In the genomic region with DNA sequence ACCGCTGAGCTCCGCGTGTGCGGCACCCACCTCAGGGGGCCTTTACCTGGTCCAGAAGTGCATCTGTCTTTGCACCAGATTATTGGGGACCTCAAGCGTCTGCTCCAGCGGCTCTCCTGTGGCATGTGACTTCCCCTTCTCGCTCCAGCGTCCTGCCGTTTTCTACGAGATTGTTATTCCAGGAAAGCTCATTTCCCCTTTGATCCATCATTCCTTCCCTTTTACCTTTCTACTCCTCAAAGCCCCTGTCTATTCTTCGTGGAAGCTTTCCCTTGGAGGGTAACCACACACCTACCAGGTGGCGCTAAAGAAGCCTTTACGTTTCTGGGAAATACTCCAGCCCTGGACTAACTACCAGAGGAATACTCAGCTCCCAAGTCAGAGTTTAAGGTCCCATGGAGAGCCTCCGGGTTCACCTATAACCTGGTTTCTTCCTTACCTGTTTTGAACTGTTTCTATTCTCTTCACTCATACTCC, we compare ENCODE assay signal across 8 cellular contexts. TPM values are rescaled to one million over a fixed set of nuclear protein-coding genes. Genes with fewer than 3 reads are reported as not detected.
DNase-seq lines count a peak whose midpoint lies in the region; ATAC-seq and TF ChIP-seq lines count a peak whose summit lies in the region.

No MANE protein-coding gene starts in this region.

- intact Hi-C loops in A673 (cut with micrococcal nuclease; ENCODE audit: unreplicated experiment), result no loop called here

- no peaks in the 10 kb centered on the region for H3K27me3 Mint-ChIP-seq in WTC11 (ENCODE audit: low read depth)

- TF ChIP-seq CTCF in A673 (conservative IDR thresholded peaks at IDR 0.05; ENCODE audit: low read depth, low read length) (no peak; the same call in 1 of the 2 replicates), WTC11 (IDR thresholded peaks at IDR 0.05) (no peak)

- DNase-seq in A673 (ENCODE audit: low spot score) (no peak), WTC11 (ENCODE audit: low spot score) (no peak), hepatic stellate cell (ENCODE audit: low spot score) (peak; percentile 22), NCI-H524 treated with DMSO at 0.1 percent for 48 hours (lab: John Stamatoyannopoulos, UW) (no peak)
- no peak for DNase-seq in activated CD8-positive, alpha-beta memory T cell treated with anti-CD3 and anti-CD28 coated beads, Interleukin-2, amount 50 U/mL, for 4 hours

- CTCF ChIA-PET in A673 (lab: Charles Lee) (interaction anchor here (0.6 to 1.2 kb wide), 3 partner anchors 9 to 444 kb away, joined by 3 to 4 read pairs (median 4); no protein-coding TSS in a partner anchor), WTC11 (lab: Charles Lee) (interaction anchor here (0.6 to 3.4 kb wide), 22 partner anchors 11 to 277 kb away, joined by 3 to 31 read pairs (median 5); partner anchors contain the start of gene ITFG2)

- no peaks in the 10 kb centered on the region for H3K9me3 ChIP-seq in A673 (ENCODE audit: low read depth, low read length, poor library complexity, severe bottlenecking)

- peaks cover 48% of the 10 kb centered on the region for H3K36me3 ChIP-seq in A673 (ENCODE audit: insufficient read depth, low read length, poor library complexity, severe bottlenecking)

- H3K4me3 Mint-ChIP-seq in WTC11, result peak overlapping the region; percentile 84

- no peaks in the 10 kb centered on the region for H3K27me3 ChIP-seq in A673 (replicated peaks; ENCODE audit: insufficient read depth, low read depth, low read length, poor library complexity)

- H3K36me3 Mint-ChIP-seq in WTC11, result peaks cover 52% of the 10 kb centered on the region

- no TSS peak for BruUV-seq in A673 (replicated peaks; lab: Mats Ljungman, UMichigan)

- H3K27ac Mint-ChIP-seq in WTC11, result peak overlapping the region; percentile 63

- peak overlapping the region; percentile 87 for H3K4me3 ChIP-seq in A673 (ENCODE audit: low read depth, low read length, poor library complexity, severe bottlenecking)
- peak overlapping the region; percentile 67 to 93 (median 84) for H3K4me3 ChIP-seq in skin epidermis

- peaks cover 15% of the 10 kb centered on the region for H3K4me1 ChIP-seq in A673 (ENCODE audit: insufficient read depth, low read length, poor library complexity, severe bottlenecking)

- ATAC-seq in GM19351 (IDR thresholded peaks at IDR 0.05; ENCODE audit: unreplicated experiment) (peak; percentile 16), WTC11 (peak; percentile 9), HG03196 (IDR thresholded peaks at IDR 0.05; ENCODE audit: unreplicated experiment) (no peak)

- peaks cover 36% of the 10 kb centered on the region for H3K4me1 Mint-ChIP-seq in WTC11

- H3K9me3 Mint-ChIP-seq in WTC11, result no peaks in the 10 kb centered on the region

- POLR2A ChIA-PET in A673 (lab: Charles Lee; ENCODE audit: low non-redundant PET) (no interaction called here), WTC11 (lab: Charles Lee) (interaction anchor here (0.6 to 1.2 kb wide), 9 partner anchors 9 to 168 kb away, joined by 3 to 8 read pairs (median 4); no protein-coding TSS in a partner anchor)

- H3K27ac ChIP-seq in A673 (ENCODE audit: low read depth, low read length, poor library complexity, severe bottlenecking) (peak overlapping the region; percentile 69), skin epidermis (peak overlapping the region in 18 of 21 experiments; percentile 49 to 88 (median 76))

TF ChIP-seq in WTC11, 78 proteins besides CTCF, POLR2A, EP300 and RAD21:
- TF ChIP-seq OVOL2 (CRISPR knock-in tag; IDR thresholded peaks at IDR 0.05; ENCODE audit: borderline replicate concordance) (no peak), ZNF232 (CRISPR knock-in tag; IDR thresholded peaks at IDR 0.05) (no peak)

RNA-seq across cellular contexts. Expression of gene FKBP4, which starts 1.5 kb away (rescaled TPM):
- 187 and 196 TPM in 2 replicates for total RNA-seq in A673 (2021)
- 245 to 257 TPM (median 249 TPM) in 3 replicates for total RNA-seq in WTC11 (2021)

RNA-seq across cellular contexts. Expression of gene ITFG2, which starts 16.2 kb away (rescaled TPM):
- total RNA-seq in A673 (2021) (37.8 and 39.2 TPM in 2 replicates), WTC11 (2021) (23.9 to 26.0 TPM (median 25.4 TPM) in 3 replicates)

RNA-seq across cellular contexts. Expression of gene NRIP2, which starts 38.6 kb away (rescaled TPM):
- total RNA-seq in A673 (2021), result 0.28 and 0.39 TPM in 2 replicates
- total RNA-seq in WTC11 (2021), result 0.09 TPM in 1 of 3 replicates, not detected in the others
